In genomic region chr1:171485375-171486047, GRCh38 we compare ENCODE assay signal across 1 cellular context.
TF ChIP-seq lines count a peak whose summit lies in the region.

Gene PRRC2C, plus strand, starts transcription at chr1:171485530. Its CDS starts 26,559 bp downstream, at chr1:171512089.

TF ChIP-seq in HepG2, 621 proteins besides CTCF, POLR2A, EP300 and RAD21 (continued from another document and continues in another):
- TF ChIP-seq IKZF4 (CRISPR knock-in tag; IDR thresholded peaks at IDR 0.05; ENCODE audit: borderline replicate concordance, low read depth, not compliant biosample characterization) (no peak), RAD51 (IDR thresholded peaks at IDR 0.05; ENCODE audit: borderline replicate concordance) (peak; percentile 67), AGO2 (optimal IDR thresholded peaks at IDR 0.05; ENCODE audit: low read depth, low read length) (peak; percentile 88), PHF20 (CRISPR knock-in tag; IDR thresholded peaks at IDR 0.05) (peak; percentile 87), FIP1L1 (IDR thresholded peaks at IDR 0.05; ENCODE audit: borderline replicate concordance, insufficient read depth, low read depth, low read length) (no peak), TRIM22 (IDR thresholded peaks at IDR 0.05) (no peak), ZNF382 (CRISPR knock-in tag; IDR thresholded peaks at IDR 0.05; ENCODE audit: borderline replicate concordance) (no peak), ATF2 (CRISPR knock-in tag; IDR thresholded peaks at IDR 0.05) (peak; percentile 80), NR2F6 (IDR thresholded peaks at IDR 0.05) (no peak), NR2F6 (CRISPR knock-in tag; IDR thresholded peaks at IDR 0.05) (peak; percentile 56; the same call in 1 of the 2 replicates), ZNF468 (CRISPR knock-in tag; IDR thresholded peaks at IDR 0.05) (no peak), GFI1 (CRISPR knock-in tag; IDR thresholded peaks at IDR 0.05; ENCODE audit: borderline replicate concordance) (peak; percentile 36; the same call in 1 of the 2 replicates), ZSCAN30 (CRISPR knock-in tag; IDR thresholded peaks at IDR 0.05) (no peak; the same call in 1 of the 2 replicates), SMC3 (IDR thresholded peaks at IDR 0.05; ENCODE audit: low read length) (no peak), SIN3A (IDR thresholded peaks at IDR 0.05; ENCODE audit: borderline replicate concordance, low read depth, low read length) (no peak), HOXD1 (CRISPR knock-in tag; IDR thresholded peaks at IDR 0.05) (no peak), HNF4G (IDR thresholded peaks at IDR 0.05; ENCODE audit: borderline replicate concordance, low read depth, low read length) (no peak), HNF4G (CRISPR knock-in tag; IDR thresholded peaks at IDR 0.05; ENCODE audit: borderline replicate concordance, low read depth) (no peak)
- TF ChIP-seq, protein P1, sequence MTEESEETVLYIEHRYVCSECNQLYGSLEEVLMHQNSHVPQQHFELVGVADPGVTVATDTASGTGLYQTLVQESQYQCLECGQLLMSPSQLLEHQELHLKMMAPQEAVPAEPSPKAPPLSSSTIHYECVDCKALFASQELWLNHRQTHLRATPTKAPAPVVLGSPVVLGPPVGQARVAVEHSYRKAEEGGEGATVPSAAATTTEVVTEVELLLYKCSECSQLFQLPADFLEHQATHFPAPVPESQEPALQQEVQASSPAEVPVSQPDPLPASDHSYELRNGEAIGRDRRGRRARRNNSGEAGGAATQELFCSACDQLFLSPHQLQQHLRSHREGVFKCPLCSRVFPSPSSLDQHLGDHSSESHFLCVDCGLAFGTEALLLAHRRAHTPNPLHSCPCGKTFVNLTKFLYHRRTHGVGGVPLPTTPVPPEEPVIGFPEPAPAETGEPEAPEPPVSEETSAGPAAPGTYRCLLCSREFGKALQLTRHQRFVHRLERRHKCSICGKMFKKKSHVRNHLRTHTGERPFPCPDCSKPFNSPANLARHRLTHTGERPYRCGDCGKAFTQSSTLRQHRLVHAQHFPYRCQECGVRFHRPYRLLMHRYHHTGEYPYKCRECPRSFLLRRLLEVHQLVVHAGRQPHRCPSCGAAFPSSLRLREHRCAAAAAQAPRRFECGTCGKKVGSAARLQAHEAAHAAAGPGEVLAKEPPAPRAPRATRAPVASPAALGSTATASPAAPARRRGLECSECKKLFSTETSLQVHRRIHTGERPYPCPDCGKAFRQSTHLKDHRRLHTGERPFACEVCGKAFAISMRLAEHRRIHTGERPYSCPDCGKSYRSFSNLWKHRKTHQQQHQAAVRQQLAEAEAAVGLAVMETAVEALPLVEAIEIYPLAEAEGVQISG (CRISPR knock-in tag; IDR thresholded peaks at IDR 0.05): peak; percentile 98
- TF ChIP-seq, protein P2, sequence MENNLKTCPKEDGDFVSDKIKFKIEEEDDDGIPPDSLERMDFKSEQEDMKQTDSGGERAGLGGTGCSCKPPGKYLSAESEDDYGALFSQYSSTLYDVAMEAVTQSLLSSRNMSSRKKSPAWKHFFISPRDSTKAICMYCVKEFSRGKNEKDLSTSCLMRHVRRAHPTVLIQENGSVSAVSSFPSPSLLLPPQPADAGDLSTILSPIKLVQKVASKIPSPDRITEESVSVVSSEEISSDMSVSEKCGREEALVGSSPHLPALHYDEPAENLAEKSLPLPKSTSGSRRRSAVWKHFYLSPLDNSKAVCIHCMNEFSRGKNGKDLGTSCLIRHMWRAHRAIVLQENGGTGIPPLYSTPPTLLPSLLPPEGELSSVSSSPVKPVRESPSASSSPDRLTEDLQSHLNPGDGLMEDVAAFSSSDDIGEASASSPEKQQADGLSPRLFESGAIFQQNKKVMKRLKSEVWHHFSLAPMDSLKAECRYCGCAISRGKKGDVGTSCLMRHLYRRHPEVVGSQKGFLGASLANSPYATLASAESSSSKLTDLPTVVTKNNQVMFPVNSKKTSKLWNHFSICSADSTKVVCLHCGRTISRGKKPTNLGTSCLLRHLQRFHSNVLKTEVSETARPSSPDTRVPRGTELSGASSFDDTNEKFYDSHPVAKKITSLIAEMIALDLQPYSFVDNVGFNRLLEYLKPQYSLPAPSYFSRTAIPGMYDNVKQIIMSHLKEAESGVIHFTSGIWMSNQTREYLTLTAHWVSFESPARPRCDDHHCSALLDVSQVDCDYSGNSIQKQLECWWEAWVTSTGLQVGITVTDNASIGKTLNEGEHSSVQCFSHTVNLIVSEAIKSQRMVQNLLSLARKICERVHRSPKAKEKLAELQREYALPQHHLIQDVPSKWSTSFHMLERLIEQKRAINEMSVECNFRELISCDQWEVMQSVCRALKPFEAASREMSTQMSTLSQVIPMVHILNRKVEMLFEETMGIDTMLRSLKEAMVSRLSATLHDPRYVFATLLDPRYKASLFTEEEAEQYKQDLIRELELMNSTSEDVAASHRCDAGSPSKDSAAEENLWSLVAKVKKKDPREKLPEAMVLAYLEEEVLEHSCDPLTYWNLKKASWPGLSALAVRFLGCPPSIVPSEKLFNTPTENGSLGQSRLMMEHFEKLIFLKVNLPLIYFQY (CRISPR knock-in tag; IDR thresholded peaks at IDR 0.05; ENCODE audit: borderline replicate concordance): no peak
- TF ChIP-seq, protein P3, sequence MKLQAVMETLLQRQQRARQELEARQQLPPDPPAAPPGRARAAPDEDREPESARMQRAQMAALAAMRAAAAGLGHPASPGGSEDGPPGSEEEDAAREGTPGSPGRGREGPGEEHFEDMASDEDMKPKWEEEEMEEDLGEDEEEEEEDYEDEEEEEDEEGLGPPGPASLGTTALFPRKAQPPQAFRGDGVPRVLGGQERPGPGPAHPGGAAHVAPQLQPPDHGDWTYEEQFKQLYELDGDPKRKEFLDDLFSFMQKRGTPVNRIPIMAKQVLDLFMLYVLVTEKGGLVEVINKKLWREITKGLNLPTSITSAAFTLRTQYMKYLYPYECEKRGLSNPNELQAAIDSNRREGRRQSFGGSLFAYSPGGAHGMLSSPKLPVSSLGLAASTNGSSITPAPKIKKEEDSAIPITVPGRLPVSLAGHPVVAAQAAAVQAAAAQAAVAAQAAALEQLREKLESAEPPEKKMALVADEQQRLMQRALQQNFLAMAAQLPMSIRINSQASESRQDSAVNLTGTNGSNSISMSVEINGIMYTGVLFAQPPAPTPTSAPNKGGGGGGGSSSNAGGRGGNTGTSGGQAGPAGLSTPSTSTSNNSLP (IDR thresholded peaks at IDR 0.05; ENCODE audit: low read depth, low read length): 0 out of 2 replicates have a peak, but pooled peaks have one; percentile 29
- TF ChIP-seq, protein P4, sequence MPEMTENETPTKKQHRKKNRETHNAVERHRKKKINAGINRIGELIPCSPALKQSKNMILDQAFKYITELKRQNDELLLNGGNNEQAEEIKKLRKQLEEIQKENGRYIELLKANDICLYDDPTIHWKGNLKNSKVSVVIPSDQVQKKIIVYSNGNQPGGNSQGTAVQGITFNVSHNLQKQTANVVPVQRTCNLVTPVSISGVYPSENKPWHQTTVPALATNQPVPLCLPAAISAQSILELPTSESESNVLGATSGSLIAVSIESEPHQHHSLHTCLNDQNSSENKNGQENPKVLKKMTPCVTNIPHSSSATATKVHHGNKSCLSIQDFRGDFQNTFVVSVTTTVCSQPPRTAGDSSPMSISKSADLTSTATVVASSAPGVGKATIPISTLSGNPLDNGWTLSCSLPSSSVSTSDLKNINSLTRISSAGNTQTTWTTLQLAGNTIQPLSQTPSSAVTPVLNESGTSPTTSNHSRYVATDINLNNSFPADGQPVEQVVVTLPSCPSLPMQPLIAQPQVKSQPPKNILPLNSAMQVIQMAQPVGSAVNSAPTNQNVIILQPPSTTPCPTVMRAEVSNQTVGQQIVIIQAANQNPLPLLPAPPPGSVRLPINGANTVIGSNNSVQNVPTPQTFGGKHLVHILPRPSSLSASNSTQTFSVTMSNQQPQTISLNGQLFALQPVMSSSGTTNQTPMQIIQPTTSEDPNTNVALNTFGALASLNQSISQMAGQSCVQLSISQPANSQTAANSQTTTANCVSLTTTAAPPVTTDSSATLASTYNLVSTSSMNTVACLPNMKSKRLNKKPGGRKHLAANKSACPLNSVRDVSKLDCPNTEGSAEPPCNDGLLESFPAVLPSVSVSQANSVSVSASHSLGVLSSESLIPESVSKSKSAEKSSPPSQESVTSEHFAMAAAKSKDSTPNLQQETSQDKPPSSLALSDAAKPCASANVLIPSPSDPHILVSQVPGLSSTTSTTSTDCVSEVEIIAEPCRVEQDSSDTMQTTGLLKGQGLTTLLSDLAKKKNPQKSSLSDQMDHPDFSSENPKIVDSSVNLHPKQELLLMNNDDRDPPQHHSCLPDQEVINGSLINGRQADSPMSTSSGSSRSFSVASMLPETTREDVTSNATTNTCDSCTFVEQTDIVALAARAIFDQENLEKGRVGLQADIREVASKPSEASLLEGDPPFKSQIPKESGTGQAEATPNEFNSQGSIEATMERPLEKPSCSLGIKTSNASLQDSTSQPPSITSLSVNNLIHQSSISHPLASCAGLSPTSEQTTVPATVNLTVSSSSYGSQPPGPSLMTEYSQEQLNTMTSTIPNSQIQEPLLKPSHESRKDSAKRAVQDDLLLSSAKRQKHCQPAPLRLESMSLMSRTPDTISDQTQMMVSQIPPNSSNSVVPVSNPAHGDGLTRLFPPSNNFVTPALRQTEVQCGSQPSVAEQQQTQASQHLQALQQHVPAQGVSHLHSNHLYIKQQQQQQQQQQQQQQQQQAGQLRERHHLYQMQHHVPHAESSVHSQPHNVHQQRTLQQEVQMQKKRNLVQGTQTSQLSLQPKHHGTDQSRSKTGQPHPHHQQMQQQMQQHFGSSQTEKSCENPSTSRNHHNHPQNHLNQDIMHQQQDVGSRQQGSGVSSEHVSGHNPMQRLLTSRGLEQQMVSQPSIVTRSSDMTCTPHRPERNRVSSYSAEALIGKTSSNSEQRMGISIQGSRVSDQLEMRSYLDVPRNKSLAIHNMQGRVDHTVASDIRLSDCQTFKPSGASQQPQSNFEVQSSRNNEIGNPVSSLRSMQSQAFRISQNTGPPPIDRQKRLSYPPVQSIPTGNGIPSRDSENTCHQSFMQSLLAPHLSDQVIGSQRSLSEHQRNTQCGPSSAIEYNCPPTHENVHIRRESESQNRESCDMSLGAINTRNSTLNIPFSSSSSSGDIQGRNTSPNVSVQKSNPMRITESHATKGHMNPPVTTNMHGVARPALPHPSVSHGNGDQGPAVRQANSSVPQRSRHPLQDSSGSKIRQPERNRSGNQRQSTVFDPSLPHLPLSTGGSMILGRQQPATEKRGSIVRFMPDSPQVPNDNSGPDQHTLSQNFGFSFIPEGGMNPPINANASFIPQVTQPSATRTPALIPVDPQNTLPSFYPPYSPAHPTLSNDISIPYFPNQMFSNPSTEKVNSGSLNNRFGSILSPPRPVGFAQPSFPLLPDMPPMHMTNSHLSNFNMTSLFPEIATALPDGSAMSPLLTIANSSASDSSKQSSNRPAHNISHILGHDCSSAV (CRISPR knock-in tag; IDR thresholded peaks at IDR 0.05; ENCODE audit: borderline replicate concordance): 0 out of 2 replicates have a peak, but pooled peaks have one; percentile 58
